Comparison of ENCODE assay signal across 7 cellular contexts in genomic region chr19:7505682-7506384, GRCh38. TPM values are rescaled to one million over a fixed set of nuclear protein-coding genes. Genes with fewer than 3 reads are reported as not detected.
DNase-seq lines count a peak whose midpoint lies in the region; ATAC-seq and TF ChIP-seq lines count a peak whose summit lies in the region.

No MANE protein-coding gene starts in this region.

- in situ Hi-C loops in brain microvascular endothelial cell (cut with HindIII; ENCODE audit: low pct_ligation_motif_present, low sequenced_read_pairs), result no loop called here

- H3K9me3 ChIP-seq in lower lobe of right lung, result no peaks in the 10 kb centered on the region

- H3K27me3 ChIP-seq in lower lobe of right lung (ENCODE audit: low read depth) (peaks cover 19% of the 10 kb centered on the region), brain microvascular endothelial cell (replicated peaks) (no peaks in the 10 kb centered on the region)

- H3K36me3 ChIP-seq in lower lobe of right lung (no peaks in the 10 kb centered on the region), brain microvascular endothelial cell (replicated peaks) (no peaks in the 10 kb centered on the region)

- peak overlapping the region; percentile 17 for H3K4me3 Mint-ChIP-seq in activated naive CD8-positive, alpha-beta T cell treated with anti-CD3 and anti-CD28 coated beads, Interleukin-2, amount 50 U/mL, for 24 hours
- H3K4me3 Mint-ChIP-seq in osteocyte (ENCODE audit: unreplicated experiment), result no peak overlapping the region

- H3K9me3 Mint-ChIP-seq in activated naive CD8-positive, alpha-beta T cell treated with anti-CD3 and anti-CD28 coated beads, Interleukin-2, amount 50 U/mL, for 24 hours, result no peaks in the 10 kb centered on the region
- H3K9me3 Mint-ChIP-seq in osteocyte (ENCODE audit: unreplicated experiment), result no peaks in the 10 kb centered on the region

- H3K4me1 ChIP-seq in lower lobe of right lung, result peaks cover 16% of the 10 kb centered on the region

- no peak overlapping the region for H3K27ac Mint-ChIP-seq in activated naive CD8-positive, alpha-beta T cell treated with anti-CD3 and anti-CD28 coated beads, Interleukin-2, amount 50 U/mL, for 24 hours
- H3K27ac Mint-ChIP-seq in osteocyte (ENCODE audit: unreplicated experiment), result no peak overlapping the region

- peak; percentile 8 for ATAC-seq in activated naive CD8-positive, alpha-beta T cell treated with anti-CD3 and anti-CD28 coated beads, Interleukin-2, amount 50 U/mL, for 24 hours
- ATAC-seq in lower lobe of right lung, result peak; percentile 74 to 78

- no peak overlapping the region for H3K27ac ChIP-seq in lower lobe of right lung
- H3K27ac ChIP-seq in brain microvascular endothelial cell, result no peak overlapping the region

- peak overlapping the region; percentile 29 for H3K4me3 ChIP-seq in lower lobe of right lung
- H3K4me3 ChIP-seq in brain microvascular endothelial cell (ENCODE audit: low read depth, low read length), result no peak overlapping the region

- peaks cover 42% of the 10 kb centered on the region for H3K27me3 Mint-ChIP-seq in activated naive CD8-positive, alpha-beta T cell treated with anti-CD3 and anti-CD28 coated beads, Interleukin-2, amount 50 U/mL, for 24 hours
- H3K27me3 Mint-ChIP-seq in osteocyte (ENCODE audit: unreplicated experiment), result peaks cover 9% of the 10 kb centered on the region

- no peaks in the 10 kb centered on the region for H3K36me3 Mint-ChIP-seq in activated naive CD8-positive, alpha-beta T cell treated with anti-CD3 and anti-CD28 coated beads, Interleukin-2, amount 50 U/mL, for 24 hours (ENCODE audit: low read depth)
- H3K36me3 Mint-ChIP-seq in osteocyte (ENCODE audit: unreplicated experiment), result no peaks in the 10 kb centered on the region

- DNase-seq in DMS79 treated with DMSO at 0.1 percent for 48 hours (lab: John Stamatoyannopoulos, UW) (peak; percentile 54), LoVo (ENCODE audit: low spot score) (peak; percentile 62), lower lobe of right lung (no peak), NAMALWA (ENCODE audit: low spot score) (no peak), osteocyte (ENCODE audit: extremely low spot score, unreplicated experiment) (no peak), brain microvascular endothelial cell (no peak)
- peak; percentile 45 for DNase-seq in activated naive CD8-positive, alpha-beta T cell treated with anti-CD3 and anti-CD28 coated beads, Interleukin-2, amount 50 U/mL, for 24 hours

- TF ChIP-seq CTCF in lower lobe of right lung (IDR thresholded peaks at IDR 0.05), result no peak
- no peak for TF ChIP-seq CTCF in osteocyte (IDR thresholded peaks at IDR 0.05)
- TF ChIP-seq CTCF in brain microvascular endothelial cell (IDR thresholded peaks at IDR 0.05; ENCODE audit: low read depth, low read length, missing control alignments), result no peak

- intact Hi-C loops in lower lobe of right lung (cut with DNase I), result no loop called here

- peaks cover 12% of the 10 kb centered on the region for H3K4me1 Mint-ChIP-seq in activated naive CD8-positive, alpha-beta T cell treated with anti-CD3 and anti-CD28 coated beads, Interleukin-2, amount 50 U/mL, for 24 hours
- H3K4me1 Mint-ChIP-seq in osteocyte (ENCODE audit: unreplicated experiment), result peaks cover 11% of the 10 kb centered on the region

RNA-seq across cellular contexts. Expression of gene ZNF358, which starts 10.1 kb away (rescaled TPM):
- total RNA-seq in lower lobe of right lung, result 54.9 TPM
- 84.4 and 93.5 TPM in 2 replicates for total RNA-seq in osteocyte

RNA-seq across cellular contexts. Expression of gene MCOLN1, which starts 16.6 kb away (rescaled TPM):
- total RNA-seq in lower lobe of right lung, result 79.0 TPM
- 33.3 and 39.2 TPM in 2 replicates for total RNA-seq in osteocyte

RNA-seq across cellular contexts. Expression of gene PEX11G, which starts 17.0 kb away (rescaled TPM):
- 3.8 TPM for total RNA-seq in lower lobe of right lung
- 2.1 and 2.5 TPM in 2 replicates for total RNA-seq in osteocyte

RNA-seq across cellular contexts. Expression of gene PNPLA6, which starts 29.7 kb away (rescaled TPM):
- 289 TPM for total RNA-seq in lower lobe of right lung
- total RNA-seq in osteocyte, result 107 and 129 TPM in 2 replicates

Comparison
In these comparisons a context has a peak if more than half of its experiments do, and no peak if none do; other contexts are left out.
1. DNase-seq: peak in DMS79 treated with DMSO at 0.1 percent for 48 hours (single experiment), LoVo (single experiment) and activated naive CD8-positive, alpha-beta T cell treated with anti-CD3 and anti-CD28 coated beads, Interleukin-2, amount 50 U/mL, for 24 hours (single experiment); none in lower lobe of right lung (single experiment), NAMALWA (single experiment), osteocyte (single experiment) and brain microvascular endothelial cell (single experiment).